ENCODE assay signal across 25 cellular contexts in the genomic region with DNA sequence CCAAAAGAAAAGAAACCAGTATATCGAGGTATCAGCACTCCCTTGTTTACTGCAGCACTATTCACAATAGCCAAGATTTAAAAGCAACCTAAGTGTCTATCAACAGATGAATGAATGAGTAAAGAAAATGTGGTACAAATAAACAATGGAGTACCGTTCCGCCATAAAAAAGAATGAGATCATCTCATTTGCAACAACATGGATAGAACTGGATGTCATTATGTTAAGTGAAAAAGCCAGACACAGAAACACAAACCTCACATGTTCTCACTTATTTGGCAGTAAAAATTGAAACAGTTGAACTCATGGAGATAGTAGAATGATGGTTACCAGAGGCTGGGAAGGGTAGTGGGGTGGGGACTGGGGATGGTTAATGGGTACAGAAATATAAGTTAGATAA.
"Had no signal": no experiment of that assay in that cellular context is flagged by ENCODE, and none has a peak within 500 bp of the region (broad histone marks: within the 10 kb centered on the region; RNA-seq: fewer than 3 reads in every experiment).

No MANE protein-coding gene starts in this region.

- FAIRE-seq: TTC549 had no signal

- ATAC-seq: activated CD8-positive, alpha-beta memory T cell treated with anti-CD3 and anti-CD28 coated beads, Interleukin-2, amount 10 ng/mL, durations not matched to agents 7 days and 5 days; PC-3; T-cell had no signal

- H3K27ac ChIP-seq: brain microvascular endothelial cell had no signal

- H3K36me3 ChIP-seq: brain microvascular endothelial cell had no signal

- H3K27me3 Mint-ChIP-seq: activated B cell treated with CpG ODN at 0.5 μM for 24 hours; activated CD4-positive, alpha-beta T cell treated with anti-CD3 and anti-CD28 coated beads, Interleukin-2, amount 10 ng/mL, durations not matched to agents 24 days and 14 days; activated CD8-positive, alpha-beta memory T cell treated with anti-CD3 and anti-CD28 coated beads, Interleukin-2, amount 10 ng/mL, durations not matched to agents 7 days and 5 days; activated naive CD4-positive, alpha-beta T cell treated with anti-CD3 and anti-CD28 coated beads, Interleukin-2, amount 50 U/mL, for 24 hours; activated T-cell treated with anti-CD3 and anti-CD28 coated beads, Interleukin-2, amount 50 U/mL, for 24 hours; T-cell had no signal

- H3K27ac Mint-ChIP-seq: activated B cell treated with CpG ODN at 0.5 μM for 24 hours; activated CD4-positive, alpha-beta T cell treated with anti-CD3 and anti-CD28 coated beads, Interleukin-2, amount 10 ng/mL, durations not matched to agents 24 days and 14 days; activated CD8-positive, alpha-beta memory T cell treated with anti-CD3 and anti-CD28 coated beads, Interleukin-2, amount 10 ng/mL, durations not matched to agents 7 days and 5 days; activated naive CD4-positive, alpha-beta T cell treated with anti-CD3 and anti-CD28 coated beads, Interleukin-2, amount 50 U/mL, for 24 hours; activated T-cell treated with anti-CD3 and anti-CD28 coated beads, Interleukin-2, amount 50 U/mL, for 24 hours; activated T-helper 1 cell treated with anti-CD3 and anti-CD28 coated beads, Interleukin-12 subunit alpha, Interleukin-12 subunit beta, Interleukin-2, Interleukin-4 antibody, amounts not matched to agents 30 ng/mL and 10 ng/mL and 1 ng/mL, durations not matched to agents 14 hours and 24 hours and 36 hours; T-cell had no signal

- H3K27me3 ChIP-seq: brain microvascular endothelial cell had no signal

- DNase-seq: activated B cell treated with CpG ODN at 0.5 μM for 24 hours; activated CD4-positive, alpha-beta T cell treated with anti-CD3 and anti-CD28 coated beads for 1 hour; activated CD4-positive, alpha-beta T cell treated with anti-CD3 and anti-CD28 coated beads, Interleukin-2, amount 10 ng/mL, durations not matched to agents 24 days and 14 days; activated CD4-positive, alpha-beta T cell treated with anti-CD3 and anti-CD28 coated beads, Interleukin-2, amount 50 U/mL, for 48 hours; activated CD8-positive, alpha-beta memory T cell treated with anti-CD3 and anti-CD28 coated beads, Interleukin-2, amount 10 ng/mL, durations not matched to agents 7 days and 5 days; activated effector memory CD4-positive, alpha-beta T cell treated with Interleukin-2 at 50 U/mL for 16 hours; activated naive CD4-positive, alpha-beta T cell; activated T-cell treated with anti-CD3 and anti-CD28 coated beads, Interleukin-2, amount 50 U/mL, for 24 hours; brain microvascular endothelial cell; cerebellar nuclear complex; KG1; NCI-H1092; NCI-H1417; NCI-H1930; NCI-H2227 treated with DMSO at 0.1 percent for 48 hours; NCI-H446 treated with DMSO at 0.1 percent for 48 hours; NCI-H524 treated with DMSO at 0.1 percent for 48 hours; PC-3; SHP77 treated with DMSO at 0.1 percent for 48 hours; T-cell; T-helper 2 cell; T1000 had no signal

- H3K4me3 Mint-ChIP-seq: activated B cell treated with CpG ODN at 0.5 μM for 24 hours; activated CD4-positive, alpha-beta T cell treated with anti-CD3 and anti-CD28 coated beads, Interleukin-2, amount 10 ng/mL, durations not matched to agents 24 days and 14 days; activated CD8-positive, alpha-beta memory T cell treated with anti-CD3 and anti-CD28 coated beads, Interleukin-2, amount 10 ng/mL, durations not matched to agents 7 days and 5 days; activated naive CD4-positive, alpha-beta T cell treated with anti-CD3 and anti-CD28 coated beads, Interleukin-2, amount 50 U/mL, for 24 hours; activated T-cell treated with anti-CD3 and anti-CD28 coated beads, Interleukin-2, amount 50 U/mL, for 24 hours; activated T-helper 1 cell treated with anti-CD3 and anti-CD28 coated beads, Interleukin-12 subunit alpha, Interleukin-12 subunit beta, Interleukin-2, Interleukin-4 antibody, amounts not matched to agents 30 ng/mL and 10 ng/mL and 1 ng/mL, durations not matched to agents 14 hours and 24 hours and 36 hours; T-cell had no signal
